8 cellular contexts compared by ENCODE assay signal in the genomic region with DNA sequence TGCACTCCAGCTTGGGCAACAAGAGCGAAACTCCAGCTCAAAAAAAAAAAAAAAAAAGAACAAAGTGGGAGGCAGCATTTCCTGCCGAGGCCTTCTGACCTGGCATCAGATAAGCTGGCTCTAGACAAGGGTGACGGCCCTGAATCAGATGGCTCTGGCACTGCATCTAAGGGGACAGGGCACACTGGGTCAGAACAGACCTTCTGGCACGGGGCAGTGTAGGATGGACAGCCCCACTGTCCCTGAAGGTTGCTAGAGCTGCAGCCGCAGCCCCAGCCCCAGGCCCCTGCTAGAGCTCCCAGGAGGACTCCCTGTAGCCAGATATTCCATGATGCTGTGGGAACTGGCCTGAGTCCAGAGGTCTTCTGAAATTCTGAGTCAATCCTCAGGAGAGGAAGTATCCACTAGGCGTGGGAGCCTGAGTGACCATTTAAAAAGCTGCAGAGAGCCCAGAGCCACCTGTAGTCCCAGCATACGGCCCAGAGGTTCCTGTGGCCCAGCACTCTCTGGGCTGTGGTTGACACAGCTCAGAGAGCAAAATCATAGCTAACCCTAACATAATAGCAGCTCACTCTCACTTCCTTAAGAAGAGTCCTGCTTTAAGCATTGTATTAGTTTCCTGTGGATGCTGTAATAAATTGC.
DNase-seq lines count a peak whose midpoint lies in the region; ATAC-seq and TF ChIP-seq lines count a peak whose summit lies in the region.

No MANE protein-coding gene starts in this region.

- no peaks in the 10 kb centered on the region for H3K36me3 Mint-ChIP-seq in activated CD4-positive, alpha-beta memory T cell treated with anti-CD3 and anti-CD28 coated beads, Interleukin-2, amount 10 ng/mL, durations not matched to agents 7 days and 5 days (ENCODE audit: low read depth)

- H3K4me1 Mint-ChIP-seq in activated CD4-positive, alpha-beta memory T cell treated with anti-CD3 and anti-CD28 coated beads, Interleukin-2, amount 10 ng/mL, durations not matched to agents 7 days and 5 days: no peaks in the 10 kb centered on the region

- no peaks in the 10 kb centered on the region for H3K27me3 ChIP-seq in skeletal muscle tissue (ENCODE audit: control insufficient read depth in 3 of 3, insufficient read depth in 3 of 3, low read length in 3 of 3)
- no peaks in the 10 kb centered on the region for H3K27me3 ChIP-seq in A673 (replicated peaks; ENCODE audit: insufficient read depth, low read depth, low read length, poor library complexity)

- BruUV-seq in A673 (replicated peaks; lab: Mats Ljungman, UMichigan): no TSS peak

- peak overlapping the region in 1 of 3 donors; percentile 25 for H3K9ac ChIP-seq in skeletal muscle tissue (ENCODE audit: low read depth in 1 of 3, low read length in 3 of 3)

- no peaks in the 10 kb centered on the region for H3K27me3 Mint-ChIP-seq in activated CD4-positive, alpha-beta memory T cell treated with anti-CD3 and anti-CD28 coated beads, Interleukin-2, amount 10 ng/mL, durations not matched to agents 7 days and 5 days

- no peak overlapping the region for H3K4me3 Mint-ChIP-seq in activated CD4-positive, alpha-beta memory T cell treated with anti-CD3 and anti-CD28 coated beads, Interleukin-2, amount 10 ng/mL, durations not matched to agents 7 days and 5 days

- CTCF ChIA-PET in activated CD4-positive, alpha-beta memory T cell treated with anti-CD3 and anti-CD28 coated beads, Interleukin-2, amount 10 ng/mL, durations not matched to agents 7 days and 5 days (lab: Charles Lee): interaction anchor here (0.8 kb wide), 1 partner anchor 77 kb away, joined by 3 read pairs; no protein-coding TSS in a partner anchor
- CTCF ChIA-PET in A673 (lab: Charles Lee): no interaction called here

- no peak overlapping the region for H3K27ac Mint-ChIP-seq in activated CD4-positive, alpha-beta memory T cell treated with anti-CD3 and anti-CD28 coated beads, Interleukin-2, amount 10 ng/mL, durations not matched to agents 7 days and 5 days

- H3K4me1 ChIP-seq in skeletal muscle tissue (ENCODE audit: control insufficient read depth in 3 of 3, insufficient read depth in 3 of 3, low read length in 3 of 3) (peaks cover 4 to 8% (median 7%) of the 10 kb centered on the region in 3 donors), A673 (ENCODE audit: insufficient read depth, low read length, poor library complexity, severe bottlenecking) (no peaks in the 10 kb centered on the region)

- no peaks in the 10 kb centered on the region for H3K9me3 Mint-ChIP-seq in activated CD4-positive, alpha-beta memory T cell treated with anti-CD3 and anti-CD28 coated beads, Interleukin-2, amount 10 ng/mL, durations not matched to agents 7 days and 5 days

- H3K9me3 ChIP-seq in skeletal muscle tissue (ENCODE audit: control insufficient read depth in 3 of 3, low read length in 3 of 3) (no peaks in the 10 kb centered on the region), A673 (ENCODE audit: low read depth, low read length, poor library complexity, severe bottlenecking) (no peaks in the 10 kb centered on the region)

- no peak for TF ChIP-seq CTCF in A673 (conservative IDR thresholded peaks at IDR 0.05; ENCODE audit: low read depth, low read length)

- H3K36me3 ChIP-seq in skeletal muscle tissue (ENCODE audit: control insufficient read depth in 3 of 3, insufficient read depth in 3 of 3, low read length in 3 of 3) (no peaks in the 10 kb centered on the region), A673 (ENCODE audit: insufficient read depth, low read length, poor library complexity, severe bottlenecking) (no peaks in the 10 kb centered on the region)

- POLR2A ChIA-PET in activated CD4-positive, alpha-beta memory T cell treated with anti-CD3 and anti-CD28 coated beads, Interleukin-2, amount 10 ng/mL, durations not matched to agents 7 days and 5 days (lab: Charles Lee): no interaction called here
- POLR2A ChIA-PET in A673 (lab: Charles Lee; ENCODE audit: low non-redundant PET): no interaction called here

- peak overlapping the region; percentile 12 for H3K27ac ChIP-seq in skeletal muscle tissue (ENCODE audit: low read depth, low read length)
- H3K27ac ChIP-seq in A673 (ENCODE audit: low read depth, low read length, poor library complexity, severe bottlenecking): no peak overlapping the region

- DNase-seq in AG20443 (ENCODE audit: low spot score) (peak; percentile 74), dermis microvascular lymphatic vessel endothelial cell (ENCODE audit: low read depth in 2 of 2) (peak; percentile 9 to 39), A673 (ENCODE audit: low spot score) (no peak)
- DNase-seq in activated CD4-positive, alpha-beta memory T cell treated with anti-CD3 and anti-CD28 coated beads, Interleukin-2, amount 10 ng/mL, durations not matched to agents 7 days and 5 days: no peak
- no peak for DNase-seq in effector CD8-positive, alpha-beta T cell (lab: John Stamatoyannopoulos, UW)

- intact Hi-C loops in A673 (cut with micrococcal nuclease; ENCODE audit: unreplicated experiment): no loop called here

- H3K4me3 ChIP-seq in skeletal muscle tissue (ENCODE audit: low read length in 3 of 3) (peak overlapping the region in 1 of 3 donors; percentile 29), A673 (ENCODE audit: low read depth, low read length, poor library complexity, severe bottlenecking) (no peak overlapping the region)

- peak; percentile 96 for ATAC-seq in GM19463 (IDR thresholded peaks at IDR 0.05; ENCODE audit: unreplicated experiment)
- ATAC-seq in HG03439 (IDR thresholded peaks at IDR 0.05; ENCODE audit: unreplicated experiment): peak; percentile 72

Comparison
In these comparisons a context has a peak if more than half of its experiments do, and no peak if none do; other contexts are left out.
1. DNase-seq: peak in AG20443 (single experiment) and dermis microvascular lymphatic vessel endothelial cell (2 of 2); none in activated CD4-positive, alpha-beta memory T cell treated with anti-CD3 and anti-CD28 coated beads, Interleukin-2, amount 10 ng/mL, durations not matched to agents 7 days and 5 days (single experiment), effector CD8-positive, alpha-beta T cell (single experiment) and A673 (single experiment).